Comparison of ENCODE assay signal across 9 cellular contexts in genomic region chr20:9966966-9967365, GRCh38.
DNase-seq lines count a peak whose midpoint lies in the region; ATAC-seq, FAIRE-seq and TF ChIP-seq lines count a peak whose summit lies in the region.
"Had no signal": no experiment of that assay in that cellular context is flagged by ENCODE, and none has a peak within 500 bp of the region (broad histone marks: within the 10 kb centered on the region; RNA-seq: fewer than 3 reads in every experiment).

No MANE protein-coding gene starts in this region.

- peak; percentile 32 for DNase-seq in A673 (ENCODE audit: low spot score)
- peak; percentile 41 for DNase-seq in GM23248
- DNase-seq in PC-9 = no peak
- DNase-seq in fibroblast of the aortic adventitia (ENCODE audit: low read depth) = peak; percentile 8
- DNase-seq in activated T-cell treated with anti-CD3 and anti-CD28 coated beads, Interleukin-2, amount 50 U/mL, for 1 hour = no peak
- DNase-seq in RCC 7860 (ENCODE audit: low spot score) = no peak

- H3K4me3 ChIP-seq in A673 (ENCODE audit: low read depth, low read length, poor library complexity, severe bottlenecking) (no peak overlapping the region), GM23248 (no peak overlapping the region), PC-9 (no peak overlapping the region), fibroblast of the aortic adventitia (ENCODE audit: low read depth, low read length) (no peak overlapping the region)

- BruUV-seq in A673 (replicated peaks; lab: Mats Ljungman, UMichigan) (no TSS peak), PC-9 (replicated peaks; lab: Mats Ljungman, UMichigan) (no TSS peak)

- H3K27me3 ChIP-seq in A673 (replicated peaks; ENCODE audit: insufficient read depth, low read depth, low read length, poor library complexity) (no peaks in the 10 kb centered on the region), GM23248 (replicated peaks; ENCODE audit: insufficient read depth) (peaks cover 67% of the 10 kb centered on the region), PC-9 (ENCODE audit: insufficient read depth, low read depth) (no peaks in the 10 kb centered on the region)

- H3K27ac ChIP-seq in A673 (ENCODE audit: low read depth, low read length, poor library complexity, severe bottlenecking) = no peak overlapping the region
- H3K27ac ChIP-seq in GM23248 = no peak overlapping the region
- H3K27ac ChIP-seq in PC-9 = no peak overlapping the region

- H3F3A ChIP-seq in GM23248 (ENCODE audit: insufficient read depth) (no peaks in the 10 kb centered on the region), PC-9 (ENCODE audit: insufficient read depth, low read depth) (no peaks in the 10 kb centered on the region)

- no peaks in the 10 kb centered on the region for H4K20me1 ChIP-seq in GM23248 (ENCODE audit: insufficient read depth)
- H4K20me1 ChIP-seq in PC-9 (ENCODE audit: insufficient read depth) = no peaks in the 10 kb centered on the region

- no peak for FAIRE-seq in RCC 7860 (lab: Jason Lieb, UNC)

- POLR2A ChIA-PET in A673 (lab: Charles Lee; ENCODE audit: low non-redundant PET) (no interaction called here), PC-9 (lab: Charles Lee; ENCODE audit: unreplicated experiment) (interaction anchor here (0.6 kb wide), 1 partner anchor 66 kb away, joined by 3 read pairs; no protein-coding TSS in a partner anchor)

- no peaks in the 10 kb centered on the region for H3K4me1 ChIP-seq in A673 (ENCODE audit: insufficient read depth, low read length, poor library complexity, severe bottlenecking)
- no peaks in the 10 kb centered on the region for H3K4me1 ChIP-seq in GM23248 (ENCODE audit: insufficient read depth)
- H3K4me1 ChIP-seq in PC-9 (replicated peaks; ENCODE audit: insufficient read depth) = no peaks in the 10 kb centered on the region

- H3K9ac ChIP-seq in GM23248 = no peak overlapping the region

- in situ Hi-C loops in GM23248 (cut with MboI) = no loop called here

- CTCF ChIA-PET in A673 (lab: Charles Lee) = interaction anchor here (1.0 to 1.3 kb wide), 2 partner anchors 124 to 349 kb away, joined by 3 to 6 read pairs; no protein-coding TSS in a partner anchor
- CTCF ChIA-PET in PC-9 (lab: Charles Lee) = no interaction called here

- H3K9me3 ChIP-seq in A673 (ENCODE audit: low read depth, low read length, poor library complexity, severe bottlenecking) = no peaks in the 10 kb centered on the region
- H3K9me3 ChIP-seq in GM23248 (ENCODE audit: low read depth) = no peaks in the 10 kb centered on the region
- no peaks in the 10 kb centered on the region for H3K9me3 ChIP-seq in PC-9 (ENCODE audit: insufficient read depth, low read depth)

- H3K79me2 ChIP-seq in GM23248 (ENCODE audit: insufficient read depth) (no peaks in the 10 kb centered on the region), PC-9 (ENCODE audit: low read depth) (no peaks in the 10 kb centered on the region)

- 10 to 13% methylated on average over 7 of the region's 7 CpGs for WGBS in GM23248 (ENCODE audit: low coverage in 1 of 2, low lambda C conversion rate in 2 of 2, missing lambda C conversion rate in 2 of 2), 2 experiments

- H3K36me3 ChIP-seq in A673 (ENCODE audit: insufficient read depth, low read length, poor library complexity, severe bottlenecking) = no peaks in the 10 kb centered on the region
- no peaks in the 10 kb centered on the region for H3K36me3 ChIP-seq in GM23248 (ENCODE audit: low read depth)
- no peaks in the 10 kb centered on the region for H3K36me3 ChIP-seq in PC-9 (ENCODE audit: low read depth)

- H3K4me2 ChIP-seq in GM23248 (ENCODE audit: unreplicated experiment) (no peak overlapping the region), PC-9 (peak overlapping the region; percentile 10; the same call in 1 of the 2 replicates)

- intact Hi-C loops in A673 (cut with micrococcal nuclease; ENCODE audit: unreplicated experiment) (loop anchor here (2.0 kb wide), 1 partner anchor 348 kb away; no protein-coding TSS in a partner anchor), PC-9 (cut with micrococcal nuclease; ENCODE audit: unreplicated experiment) (no loop called here)

- TF ChIP-seq CTCF in A673 (conservative IDR thresholded peaks at IDR 0.05; ENCODE audit: low read depth, low read length) (peak; percentile 59), PC-9 (conservative IDR thresholded peaks at IDR 0.05) (peak; percentile 52; the same call in 1 of the 2 replicates), fibroblast of the aortic adventitia (IDR thresholded peaks at IDR 0.05; ENCODE audit: insufficient read depth, low read length) (peak; percentile 41)

- no peaks in the 10 kb centered on the region for H3K9me2 ChIP-seq in GM23248 (ENCODE audit: insufficient read depth)
- H3K9me2 ChIP-seq in PC-9 (ENCODE audit: insufficient read depth) = no peaks in the 10 kb centered on the region

- no peak overlapping the region for H2AFZ ChIP-seq in GM23248
- H2AFZ ChIP-seq in PC-9 = no peak overlapping the region

- no peak for ATAC-seq in GM18502 (IDR thresholded peaks at IDR 0.05; ENCODE audit: poor library complexity, unreplicated experiment)
- ATAC-seq in HG03378 (IDR thresholded peaks at IDR 0.05; ENCODE audit: unreplicated experiment) = no peak
- ATAC-seq: activated CD4-positive, CD25-positive, alpha-beta regulatory T cell treated with anti-CD3 and anti-CD28 coated beads, Interleukin-2, amount 50 U/mL, for 24 hours had no signal

Comparison
In these comparisons a context has a peak if more than half of its experiments do, and no peak if none do; other contexts are left out.
1. DNase-seq: peak in A673 (single experiment), GM23248 (single experiment) and fibroblast of the aortic adventitia (single experiment); none in PC-9 (0 of 2), activated T-cell treated with anti-CD3 and anti-CD28 coated beads, Interleukin-2, amount 50 U/mL, for 1 hour (single experiment) and RCC 7860 (single experiment).
2. Peak in every context shown above with its lines, with median percentiles within 50 percentile points of each other: CTCF ChIP-seq.